In genomic region chr19:46221981-46222610, GRCh38 we compare ENCODE assay signal across 9 cellular contexts. TPM values are rescaled to one million over a fixed set of nuclear protein-coding genes. Genes with fewer than 3 reads are reported as not detected.
DNase-seq lines count a peak whose midpoint lies in the region; ATAC-seq and TF ChIP-seq lines count a peak whose summit lies in the region.
"Had no signal": no experiment of that assay in that cellular context is flagged by ENCODE, and none has a peak within 500 bp of the region (broad histone marks: within the 10 kb centered on the region; RNA-seq: fewer than 3 reads in every experiment).

No MANE protein-coding gene starts in this region.

- H3K36me3 Mint-ChIP-seq in nephron progenitor cell (ENCODE audit: low read depth) = no peaks in the 10 kb centered on the region
- no peaks in the 10 kb centered on the region for H3K36me3 Mint-ChIP-seq in activated naive CD4-positive, alpha-beta T cell treated with anti-CD3 and anti-CD28 coated beads, Interleukin-2, amount 50 U/mL, for 72 hours
- H3K36me3 Mint-ChIP-seq: naive thymus-derived CD8-positive, alpha-beta T cell had no signal

- H3K4me3 Mint-ChIP-seq in nephron progenitor cell = no peak overlapping the region
- H3K4me3 Mint-ChIP-seq: naive thymus-derived CD8-positive, alpha-beta T cell had no signal

- H3K4me1 Mint-ChIP-seq in nephron progenitor cell = no peaks in the 10 kb centered on the region

- no peaks in the 10 kb centered on the region for H3K9me3 Mint-ChIP-seq in nephron progenitor cell
- H3K9me3 Mint-ChIP-seq in activated naive CD4-positive, alpha-beta T cell treated with anti-CD3 and anti-CD28 coated beads, Interleukin-2, amount 50 U/mL, for 72 hours = no peaks in the 10 kb centered on the region
- H3K9me3 Mint-ChIP-seq: naive thymus-derived CD8-positive, alpha-beta T cell had no signal

- no peak for ATAC-seq in activated naive CD4-positive, alpha-beta T cell treated with anti-CD3 and anti-CD28 coated beads, Interleukin-2, amount 50 U/mL, for 72 hours
- no peak for ATAC-seq in GM21381 (IDR thresholded peaks at IDR 0.05; ENCODE audit: unreplicated experiment)
- no peak for ATAC-seq in GM21515 (IDR thresholded peaks at IDR 0.05; ENCODE audit: unreplicated experiment)
- ATAC-seq: naive thymus-derived CD8-positive, alpha-beta T cell had no signal

- peak overlapping the region; percentile 21 for H3K27ac ChIP-seq in epithelial cell of prostate

- peak; percentile 33 for DNase-seq in DMS79 treated with DMSO at 0.1 percent for 48 hours (lab: John Stamatoyannopoulos, UW)
- DNase-seq in OCI-M1 (lab: John Stamatoyannopoulos, UW) = peak; percentile 12
- peak; percentile 64 for DNase-seq in epithelial cell of prostate (ENCODE audit: low read depth, low spot score)
- DNase-seq in nephron progenitor cell = peak; percentile 38
- no peak for DNase-seq in activated naive CD4-positive, alpha-beta T cell treated with anti-CD3 and anti-CD28 coated beads, Interleukin-2, amount 50 U/mL, for 72 hours (ENCODE audit: low spot score in 2 of 2)
- DNase-seq in NCI-H187 (lab: John Stamatoyannopoulos, UW) = no peak
- DNase-seq: naive thymus-derived CD8-positive, alpha-beta T cell had no signal

- H3K27ac Mint-ChIP-seq in nephron progenitor cell = no peak overlapping the region
- H3K27ac Mint-ChIP-seq in activated naive CD4-positive, alpha-beta T cell treated with anti-CD3 and anti-CD28 coated beads, Interleukin-2, amount 50 U/mL, for 72 hours = no peak overlapping the region
- H3K27ac Mint-ChIP-seq: naive thymus-derived CD8-positive, alpha-beta T cell had no signal

- no peak for TF ChIP-seq CTCF in nephron progenitor cell (IDR thresholded peaks at IDR 0.05)

- peaks cover 52% of the 10 kb centered on the region for H3K27me3 Mint-ChIP-seq in nephron progenitor cell (ENCODE audit: low read depth, poor library complexity)

RNA-seq across cellular contexts. Expression of gene IGFL1, which starts 7.4 kb away (rescaled TPM):
- total RNA-seq in activated naive CD4-positive, alpha-beta T cell treated with anti-CD3 and anti-CD28 coated beads, Interleukin-2, amount 50 U/mL, for 72 hours = not detected
- total RNA-seq: naive thymus-derived CD8-positive, alpha-beta T cell had no signal

Comparison
In these comparisons a context has a peak if more than half of its experiments do, and no peak if none do; other contexts are left out.
1. DNase-seq: peak in DMS79 treated with DMSO at 0.1 percent for 48 hours (single experiment), OCI-M1 (single experiment), epithelial cell of prostate (single experiment) and nephron progenitor cell (single experiment); none in activated naive CD4-positive, alpha-beta T cell treated with anti-CD3 and anti-CD28 coated beads, Interleukin-2, amount 50 U/mL, for 72 hours (0 of 2) and NCI-H187 (0 of 2).